21 cellular contexts compared by ENCODE assay signal in the genomic region with DNA sequence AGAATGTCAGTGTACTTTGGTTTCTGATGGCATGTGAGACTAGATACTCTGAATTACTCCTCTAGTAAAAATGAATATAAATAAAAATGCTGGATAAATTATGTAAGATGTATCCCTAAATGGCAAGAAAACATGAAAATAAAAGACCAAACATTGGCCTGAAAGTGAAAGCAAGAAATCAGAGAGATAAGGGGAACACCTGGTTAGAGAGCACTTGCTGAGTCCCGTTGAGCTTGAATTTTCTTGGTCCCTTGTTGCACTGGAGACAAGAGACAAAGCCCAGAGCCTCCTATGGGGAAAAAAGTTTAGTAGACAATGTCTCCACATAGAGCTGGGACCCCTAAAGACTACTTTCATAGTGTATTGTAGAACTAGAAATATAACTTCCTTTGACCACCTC.
"Had no signal": no experiment of that assay in that cellular context is flagged by ENCODE, and none has a peak within 500 bp of the region (broad histone marks: within the 10 kb centered on the region; RNA-seq: fewer than 3 reads in every experiment).

No MANE protein-coding gene starts in this region.

- H3K4me1 ChIP-seq: colonic mucosa, parathyroid adenoma, prostate gland, right lobe of liver had no signal

- H3K27ac ChIP-seq: colonic mucosa, epithelial cell of prostate, esophagus muscularis mucosa, parathyroid adenoma, prostate gland, right lobe of liver, suprapubic skin, thyroid gland, upper lobe of left lung had no signal

- H2AFZ ChIP-seq: parathyroid adenoma had no signal

- DNase-seq: colonic mucosa; dermis blood vessel endothelial cell; endodermal cell; foreskin fibroblast; glutamatergic neuron; islet precursor cell; left ventricle myocardium superior; mesenchymal stem cell; naive B cell; right lobe of liver; stimulated activated naive CD8-positive, alpha-beta T cell treated with anti-CD3 and anti-CD28 coated beads, Interleukin-15, Interleukin-2, amounts not matched to agents 100 U/mL and 50 U/mL, for 24 hours; thyroid gland; upper lobe of left lung had no signal

- H3K9ac ChIP-seq: parathyroid adenoma had no signal

- H3K27me3 ChIP-seq: colonic mucosa, esophagus muscularis mucosa, gastroesophageal sphincter, right lobe of liver, suprapubic skin, thyroid gland, upper lobe of left lung had no signal

- H3K36me3 ChIP-seq: colonic mucosa, esophagus muscularis mucosa, gastroesophageal sphincter, prostate gland, right lobe of liver, suprapubic skin, thyroid gland, upper lobe of left lung had no signal

- H3K9me3 ChIP-seq: colonic mucosa, esophagus muscularis mucosa, gastroesophageal sphincter, prostate gland, right lobe of liver, suprapubic skin, thyroid gland, upper lobe of left lung had no signal

- H3K4me3 ChIP-seq: colonic mucosa, esophagus muscularis mucosa, gastroesophageal sphincter, lung, prostate gland, right lobe of liver, suprapubic skin, thyroid gland, upper lobe of left lung had no signal

- ATAC-seq: gastroesophageal sphincter; left ventricle myocardium superior; stimulated activated effector memory CD8-positive, alpha-beta T cell treated with anti-CD3 and anti-CD28 coated beads, Interleukin-12 subunit alpha, Interleukin-12 subunit beta, amount 100 ng/mL, for 72 hours; stimulated activated naive CD8-positive, alpha-beta T cell treated with anti-CD3 and anti-CD28 coated beads, Interleukin-15, Interleukin-2, amounts not matched to agents 100 U/mL and 50 U/mL, for 24 hours had no signal
